ENCODE assay signal across 29 cellular contexts in genomic region chrX:41308884-41309655, GRCh38. TPM values are rescaled to one million over a fixed set of nuclear protein-coding genes. Genes with fewer than 3 reads are reported as not detected.
DNase-seq lines count a peak whose midpoint lies in the region; ATAC-seq and TF ChIP-seq lines count a peak whose summit lies in the region.
"Had no signal": no experiment of that assay in that cellular context is flagged by ENCODE, and none has a peak within 500 bp of the region (broad histone marks: within the 10 kb centered on the region; RNA-seq: fewer than 3 reads in every experiment).

No MANE protein-coding gene starts in this region.

- DNase-seq in CD14-positive monocyte (ENCODE audit: low spot score) (peak; percentile 51), IMR-90 (no peak), chondrocyte (ENCODE audit: low spot score) (no peak), posterior vena cava (ENCODE audit: low spot score) (no peak), mucosa of gallbladder (ENCODE audit: low spot score) (no peak), colonic mucosa (no peak), foreskin keratinocyte (no peak)
- no peak for DNase-seq in naive thymus-derived CD4-positive, alpha-beta T cell
- DNase-seq: activated CD4-positive, alpha-beta T cell treated with anti-CD3 and anti-CD28 coated beads for 36 hours; activated gamma-delta T cell; activated naive CD8-positive, alpha-beta T cell treated with anti-CD3 and anti-CD28 coated beads, Interleukin-2, amount 10 ng/mL, durations not matched to agents 7 days and 5 days; activated T-cell treated with anti-CD3 and anti-CD28 coated beads for 4 hours; central memory CD4-positive, alpha-beta T cell; DMS79 treated with DMSO at 0.1 percent for 48 hours; glutamatergic neuron; H7; left ventricle myocardium superior; naive thymus-derived CD8-positive, alpha-beta T cell; NCI-H2029; NCI-H2227 treated with DMSO at 0.1 percent for 48 hours; NCI-H526 treated with DMSO at 0.1 percent for 48 hours; ovary; retina; SJCRH30; stimulated activated CD4-positive, alpha-beta T cell treated with anti-CD3 and anti-CD28 coated beads, Interleukin-2, amount 100 ng/mL, for 24 hours; T-helper 17 cell; tibial artery had no signal

- H2BK120ac ChIP-seq in IMR-90 (ENCODE audit: low read depth, low read length) = no peak overlapping the region

- H3K9ac ChIP-seq in IMR-90 (ENCODE audit: low read depth, low read length) (no peak overlapping the region), colonic mucosa (ENCODE audit: low read depth in 2 of 2, low read length in 2 of 2) (no peak overlapping the region)
- H3K9ac ChIP-seq: BLaER1 treated with 17β-estradiol and CSF1 and Interleukin-3, amounts not matched to agents 10 nM and 100 nM had no signal

- ATAC-seq in IMR-90 (ENCODE audit: low read depth) = no peak
- ATAC-seq in naive thymus-derived CD4-positive, alpha-beta T cell = peak; percentile 36
- no peak for ATAC-seq in foreskin keratinocyte
- ATAC-seq: activated CD4-positive, alpha-beta T cell treated with anti-CD3 and anti-CD28 coated beads for 36 hours; left ventricle myocardium superior; naive thymus-derived CD8-positive, alpha-beta T cell; T-helper 17 cell had no signal

- CTCF ChIA-PET in IMR-90 (lab: Yijun Ruan, JAX) = no interaction called here
- CTCF ChIA-PET in naive thymus-derived CD4-positive, alpha-beta T cell (lab: Charles Lee) = no interaction called here

- H3K23ac ChIP-seq in IMR-90 (ENCODE audit: low read depth, low read length) = no peak overlapping the region

- dilution Hi-C loops in IMR-90 (cut with HindIII; ENCODE audit: low sequenced_read_pairs, unreplicated experiment) = no loop called here

- TF ChIP-seq CTCF in CD14-positive monocyte (IDR thresholded peaks at IDR 0.05) (no peak), IMR-90 (conservative IDR thresholded peaks at IDR 0.05; ENCODE audit: low read depth, low read length) (no peak), chondrocyte (IDR thresholded peaks at IDR 0.05) (peak; percentile 5), colonic mucosa (IDR thresholded peaks at IDR 0.05) (no peak), foreskin keratinocyte (conservative IDR thresholded peaks at IDR 0.05) (no peak)

- H3K27ac Mint-ChIP-seq in CD14-positive monocyte (peak overlapping the region in 2 of 7 donors; percentile 13 to 26), chondrocyte (ENCODE audit: unreplicated experiment) (no peak overlapping the region)
- H3K27ac Mint-ChIP-seq in naive thymus-derived CD4-positive, alpha-beta T cell = no peak overlapping the region
- H3K27ac Mint-ChIP-seq: activated CD4-positive, alpha-beta T cell treated with anti-CD3 and anti-CD28 coated beads for 36 hours; activated naive CD8-positive, alpha-beta T cell treated with anti-CD3 and anti-CD28 coated beads, Interleukin-2, amount 10 ng/mL, durations not matched to agents 7 days and 5 days; mesothelial cell of epicardium; naive thymus-derived CD8-positive, alpha-beta T cell; T-helper 17 cell had no signal

- no peak overlapping the region for H2BK5ac ChIP-seq in IMR-90 (ENCODE audit: low read depth, low read length, poor library complexity, severe bottlenecking)

- no peak overlapping the region for H3K14ac ChIP-seq in IMR-90 (replicated peaks; ENCODE audit: low read depth, low read length)

- H3K79me1 ChIP-seq in IMR-90 (ENCODE audit: low read depth in 1 of 2, low read length in 2 of 2) = no peaks in the 10 kb centered on the region

- no peak overlapping the region for H3K4me3 ChIP-seq in IMR-90 (ENCODE audit: insufficient read depth, low read depth, low read length)
- H3K4me3 ChIP-seq in naive thymus-derived CD4-positive, alpha-beta T cell (ENCODE audit: low read length) = no peak overlapping the region
- no peak overlapping the region for H3K4me3 ChIP-seq in colonic mucosa
- H3K4me3 ChIP-seq: BLaER1 treated with 17β-estradiol and CSF1 and Interleukin-3, amounts not matched to agents 10 nM and 100 nM; ovary; SJCRH30; tibial artery had no signal

- no peak for TF ChIP-seq POLR2A in IMR-90 (IDR thresholded peaks at IDR 0.05; ENCODE audit: low read depth, low read length)

- no peak overlapping the region for H3K27ac ChIP-seq in IMR-90 (ENCODE audit: insufficient read depth, low read length)
- no peak overlapping the region for H3K27ac ChIP-seq in naive thymus-derived CD4-positive, alpha-beta T cell (ENCODE audit: low read depth, low read length)
- H3K27ac ChIP-seq in colonic mucosa = no peak overlapping the region
- H3K27ac ChIP-seq in foreskin keratinocyte = no peak overlapping the region
- H3K27ac ChIP-seq: BLaER1 treated with 17β-estradiol and CSF1 and Interleukin-3, amounts not matched to agents 10 nM and 100 nM; ovary; SJCRH30; tibial artery had no signal

- no peak for TF ChIP-seq RAD21 in IMR-90 (IDR thresholded peaks at IDR 0.05; ENCODE audit: low read length)

- H4K91ac ChIP-seq in IMR-90 (ENCODE audit: insufficient read depth, low read depth, low read length) = no peak overlapping the region

- H3K36me3 Mint-ChIP-seq in CD14-positive monocyte = no peaks in the 10 kb centered on the region
- no peaks in the 10 kb centered on the region for H3K36me3 Mint-ChIP-seq in chondrocyte (ENCODE audit: low read depth)
- no peaks in the 10 kb centered on the region for H3K36me3 Mint-ChIP-seq in naive thymus-derived CD4-positive, alpha-beta T cell
- H3K36me3 Mint-ChIP-seq: activated naive CD8-positive, alpha-beta T cell treated with anti-CD3 and anti-CD28 coated beads, Interleukin-2, amount 10 ng/mL, durations not matched to agents 7 days and 5 days; mesothelial cell of epicardium; naive thymus-derived CD8-positive, alpha-beta T cell had no signal

- H2AK5ac ChIP-seq in IMR-90 (ENCODE audit: low read depth, low read length) = no peak overlapping the region

- peaks cover 0 to 2% (median 0%) of the 10 kb centered on the region in 7 donors for H3K9me3 Mint-ChIP-seq in CD14-positive monocyte
- peaks cover 5% of the 10 kb centered on the region for H3K9me3 Mint-ChIP-seq in chondrocyte (ENCODE audit: low read depth)
- no peaks in the 10 kb centered on the region for H3K9me3 Mint-ChIP-seq in naive thymus-derived CD4-positive, alpha-beta T cell
- H3K9me3 Mint-ChIP-seq: activated naive CD8-positive, alpha-beta T cell treated with anti-CD3 and anti-CD28 coated beads, Interleukin-2, amount 10 ng/mL, durations not matched to agents 7 days and 5 days; naive thymus-derived CD8-positive, alpha-beta T cell had no signal

- intact Hi-C loops in CD14-positive monocyte (cut with micrococcal nuclease) (no loop called here), IMR-90 (cut with micrococcal nuclease) (no loop called here), posterior vena cava (cut with DNase I) (no loop called here), colonic mucosa (cut with DNase I) (no loop called here)
- intact Hi-C loops in naive thymus-derived CD4-positive, alpha-beta T cell (cut with micrococcal nuclease) = no loop called here

- peaks cover 8% of the 10 kb centered on the region for H3K4me1 Mint-ChIP-seq in CD14-positive monocyte
- H3K4me1 Mint-ChIP-seq in chondrocyte (ENCODE audit: low read depth) = peaks cover 13% of the 10 kb centered on the region
- peaks cover 0 to 10% (median 0%) of the 10 kb centered on the region in 7 donors for H3K4me1 Mint-ChIP-seq in naive thymus-derived CD4-positive, alpha-beta T cell
- H3K4me1 Mint-ChIP-seq: activated naive CD8-positive, alpha-beta T cell treated with anti-CD3 and anti-CD28 coated beads, Interleukin-2, amount 10 ng/mL, durations not matched to agents 7 days and 5 days; mesothelial cell of epicardium; naive thymus-derived CD8-positive, alpha-beta T cell; T-helper 17 cell had no signal

- in situ Hi-C loops in IMR-90 (cut with MboI; ENCODE audit: low sequenced_read_pairs) = no loop called here

- H3K9me3 ChIP-seq in IMR-90 (ENCODE audit: control insufficient read depth, insufficient read depth, low read length) (no peaks in the 10 kb centered on the region), colonic mucosa (no peaks in the 10 kb centered on the region)
- no peaks in the 10 kb centered on the region for H3K9me3 ChIP-seq in naive thymus-derived CD4-positive, alpha-beta T cell (ENCODE audit: control insufficient read depth in 2 of 3, low read length in 3 of 3)
- H3K9me3 ChIP-seq: BLaER1 treated with 17β-estradiol and CSF1 and Interleukin-3, amounts not matched to agents 10 nM and 100 nM; ovary; SJCRH30; tibial artery had no signal

- no peak overlapping the region for H3K56ac ChIP-seq in IMR-90 (ENCODE audit: extremely low read depth, insufficient read depth, low read length)

- POLR2A ChIA-PET in IMR-90 (lab: Charles Lee; ENCODE audit: unreplicated experiment) = no interaction called here
- POLR2A ChIA-PET in naive thymus-derived CD4-positive, alpha-beta T cell (lab: Charles Lee) = no interaction called here

- BruUV-seq in IMR-90 (replicated peaks; lab: Mats Ljungman, UMichigan) = no TSS peak

- H3K36me3 ChIP-seq in IMR-90 (ENCODE audit: control insufficient read depth, insufficient read depth, low read length) (no peaks in the 10 kb centered on the region), colonic mucosa (no peaks in the 10 kb centered on the region)
- H3K36me3 ChIP-seq in naive thymus-derived CD4-positive, alpha-beta T cell (ENCODE audit: control insufficient read depth in 2 of 3, insufficient read depth in 3 of 3, low read length in 3 of 3) = no peaks in the 10 kb centered on the region
- H3K36me3 ChIP-seq: BLaER1 treated with 17β-estradiol and CSF1 and Interleukin-3, amounts not matched to agents 10 nM and 100 nM; ovary; SJCRH30; tibial artery had no signal

- no peak overlapping the region for H3K18ac ChIP-seq in IMR-90 (ENCODE audit: low read depth, low read length)

- H3K4ac ChIP-seq in IMR-90 (ENCODE audit: low read depth, low read length) = no peak overlapping the region

- H3K27me3 Mint-ChIP-seq in CD14-positive monocyte (ENCODE audit: low read depth in 3 of 3) (peaks cover 0 to 36% (median 0%) of the 10 kb centered on the region in 3 donors), chondrocyte (ENCODE audit: low read depth) (no peaks in the 10 kb centered on the region)
- no peaks in the 10 kb centered on the region for H3K27me3 Mint-ChIP-seq in naive thymus-derived CD4-positive, alpha-beta T cell
- H3K27me3 Mint-ChIP-seq: activated CD4-positive, alpha-beta T cell treated with anti-CD3 and anti-CD28 coated beads for 36 hours; activated naive CD8-positive, alpha-beta T cell treated with anti-CD3 and anti-CD28 coated beads, Interleukin-2, amount 10 ng/mL, durations not matched to agents 7 days and 5 days; T-helper 17 cell had no signal

- H4K20me1 ChIP-seq in IMR-90 (ENCODE audit: insufficient read depth, low read length) = no peaks in the 10 kb centered on the region
- H4K20me1 ChIP-seq: BLaER1 treated with 17β-estradiol and CSF1 and Interleukin-3, amounts not matched to agents 10 nM and 100 nM had no signal

- H3K4me3 Mint-ChIP-seq in CD14-positive monocyte = no peak overlapping the region
- H3K4me3 Mint-ChIP-seq in chondrocyte (ENCODE audit: unreplicated experiment) = no peak overlapping the region
- H3K4me3 Mint-ChIP-seq in naive thymus-derived CD4-positive, alpha-beta T cell = no peak overlapping the region
- H3K4me3 Mint-ChIP-seq: activated CD4-positive, alpha-beta T cell treated with anti-CD3 and anti-CD28 coated beads for 36 hours; activated naive CD8-positive, alpha-beta T cell treated with anti-CD3 and anti-CD28 coated beads, Interleukin-2, amount 10 ng/mL, durations not matched to agents 7 days and 5 days; mesothelial cell of epicardium; naive thymus-derived CD8-positive, alpha-beta T cell; T-helper 17 cell had no signal

- H3K9me1 ChIP-seq in IMR-90 (ENCODE audit: insufficient read depth, low read length) = no peaks in the 10 kb centered on the region

- no peak overlapping the region for H3K4me2 ChIP-seq in IMR-90 (ENCODE audit: low read depth, low read length)

- peak overlapping the region; percentile 3 for H2AFZ ChIP-seq in IMR-90 (replicated peaks; ENCODE audit: low read length, poor library complexity)

- H3K4me1 ChIP-seq in IMR-90 (ENCODE audit: control insufficient read depth, insufficient read depth, low read length) = peaks cover 6% of the 10 kb centered on the region
- H3K4me1 ChIP-seq in naive thymus-derived CD4-positive, alpha-beta T cell (ENCODE audit: control insufficient read depth in 2 of 2, insufficient read depth in 2 of 2, low read length in 2 of 2) = no peaks in the 10 kb centered on the region
- H3K4me1 ChIP-seq in colonic mucosa = no peaks in the 10 kb centered on the region
- no peaks in the 10 kb centered on the region for H3K4me1 ChIP-seq in foreskin keratinocyte
- H3K4me1 ChIP-seq: SJCRH30, tibial artery had no signal

- no peak overlapping the region for H4K8ac ChIP-seq in IMR-90 (ENCODE audit: low read depth in 2 of 2, low read length in 2 of 2)

- no peak overlapping the region for H4K5ac ChIP-seq in IMR-90 (ENCODE audit: low read depth, low read length)

- WGBS in IMR-90 (ENCODE audit: extremely low coverage in 2 of 2, insufficient read length in 1 of 2), 2 experiments = no CpG with 5 or more reads among the region's 5 CpGs

- no peak overlapping the region; the same call in 2 of the 3 replicates for H2BK15ac ChIP-seq in IMR-90 (ENCODE audit: low read depth, low read length)

- peaks cover 6% of the 10 kb centered on the region; the same call in 1 of the 2 replicates for H3K27me3 ChIP-seq in IMR-90 (ENCODE audit: control insufficient read depth, insufficient read depth, low read length)
- no peaks in the 10 kb centered on the region for H3K27me3 ChIP-seq in naive thymus-derived CD4-positive, alpha-beta T cell (ENCODE audit: control insufficient read depth in 2 of 2, insufficient read depth in 2 of 2, low read length in 2 of 2)
- H3K27me3 ChIP-seq in colonic mucosa = no peaks in the 10 kb centered on the region
- no peaks in the 10 kb centered on the region for H3K27me3 ChIP-seq in foreskin keratinocyte
- H3K27me3 ChIP-seq: BLaER1 treated with 17β-estradiol and CSF1 and Interleukin-3, amounts not matched to agents 10 nM and 100 nM; ovary; SJCRH30; tibial artery had no signal

- H2BK20ac ChIP-seq in IMR-90 (ENCODE audit: low read depth, low read length) = no peak overlapping the region

- H2AK9ac ChIP-seq in IMR-90 (replicated peaks; ENCODE audit: low read depth, low read length, poor library complexity) = no peak overlapping the region

RNA-seq across cellular contexts. Expression of gene DDX3X, which starts 24.9 kb away (rescaled TPM):
- 100 to 1,000 TPM; 200 to 280 TPM for polyA plus RNA-seq in CD14-positive monocyte
- 229 and 448 TPM in 2 replicates for total RNA-seq in IMR-90 (2012; rRNA removed)
- 53.2 and 64.8 TPM in 2 replicates for polyA plus RNA-seq in IMR-90 (2012; rRNA removed)
- polyA plus RNA-seq in IMR-90 (2012; cell fraction: cytosol; rRNA removed) = 12.7 and 13.6 TPM in 2 replicates
- polyA plus RNA-seq in IMR-90 (2012; cell fraction: nucleus; rRNA removed; ENCODE audit: low replicate concordance) = 16.8 and 91.2 TPM in 2 replicates
- 199 to 261 TPM (median 201 TPM) in 3 replicates for total RNA-seq in chondrocyte
- 100 to 1,000 TPM; 281 to 790 (median 296) TPM for total RNA-seq in naive thymus-derived CD4-positive, alpha-beta T cell
- 100 to 1,000 TPM; 209 to 282 TPM for polyA plus RNA-seq in naive thymus-derived CD4-positive, alpha-beta T cell
- total RNA-seq in posterior vena cava = 100 to 1,000 TPM; 251 to 310 TPM
- 254 TPM for total RNA-seq in mucosa of gallbladder
- total RNA-seq in colonic mucosa = 100 to 1,000 TPM; 192 to 318 TPM
- 116 and 135 TPM in 2 replicates for total RNA-seq in foreskin keratinocyte
- 30.0 and 36.8 TPM in 2 replicates for polyA plus RNA-seq in foreskin keratinocyte
